Comparison of ENCODE assay signal across 17 cellular contexts in the genomic region with DNA sequence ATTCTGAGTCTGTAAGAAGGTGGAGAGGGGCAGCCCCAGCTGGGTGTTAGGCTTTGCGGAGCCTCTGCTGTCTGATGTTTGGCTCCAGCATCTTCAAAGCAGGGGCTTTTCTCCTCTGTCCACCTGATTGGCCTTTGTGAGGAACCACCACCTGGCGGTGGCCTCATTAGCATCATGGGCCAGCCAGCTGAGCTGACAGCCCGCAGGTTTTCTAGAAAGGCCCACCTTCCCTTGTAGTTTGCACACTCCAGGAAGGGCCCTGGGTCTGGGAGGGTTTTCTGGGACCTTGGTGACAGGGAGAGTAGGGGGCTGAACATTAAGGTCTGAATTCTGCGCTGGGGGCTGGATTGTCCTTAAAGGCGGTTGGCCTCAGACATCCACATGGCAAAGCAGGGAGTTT. TPM values are rescaled to one million over a fixed set of nuclear protein-coding genes. Genes with fewer than 3 reads are reported as not detected.
A peak's percentile ranks its signal among the peaks of the same experiment; 100 is the strongest.
DNase-seq lines count a peak whose midpoint lies in the region; ATAC-seq lines count a peak whose summit lies in the region.
"Had no signal": no experiment of that assay in that cellular context is flagged by ENCODE, and none has a peak within 500 bp of the region (broad histone marks: within the 10 kb centered on the region; RNA-seq: fewer than 3 reads in every experiment).

No MANE protein-coding gene starts in this region.

- H3K27ac Mint-ChIP-seq in T-helper 1 cell treated with Interleukin-12 subunit alpha and Interleukin-12 subunit beta and Interleukin-4 antibody, amounts not matched to agents 30 μg/mL and 1 μg/mL, for 36 hours, result peak overlapping the region; percentile 93
- peak overlapping the region; percentile 96 for H3K27ac Mint-ChIP-seq in activated T-helper 2 cell treated with anti-CD3 and anti-CD28 coated beads, Interferon-gamma antibody, Interleukin-2, Interleukin-4, amounts not matched to agents 10 μg/mL and 5 μg/mL and 100 μg/mL, durations not matched to agents 14 hours and 24 hours and 36 hours
- H3K27ac Mint-ChIP-seq in natural killer cell treated with Interleukin-12 subunit alpha and Interleukin-12 subunit beta and Interleukin-15 and Interleukin-18, amount 100 ng/mL, for 72 hours, result peak overlapping the region; percentile 99

- no peak for ATAC-seq in natural killer cell treated with Interleukin-12 subunit alpha and Interleukin-12 subunit beta and Interleukin-15 and Interleukin-18, amount 100 ng/mL, for 72 hours
- ATAC-seq: pancreas, SK-N-SH treated with all-trans-retinoic acid at 6 μM for 48 hours, WTC11 had no signal

- H3K9me3 Mint-ChIP-seq in T-helper 1 cell treated with Interleukin-12 subunit alpha and Interleukin-12 subunit beta and Interleukin-4 antibody, amounts not matched to agents 30 μg/mL and 1 μg/mL, for 36 hours, result no peaks in the 10 kb centered on the region
- H3K9me3 Mint-ChIP-seq in activated T-helper 2 cell treated with anti-CD3 and anti-CD28 coated beads, Interferon-gamma antibody, Interleukin-2, Interleukin-4, amounts not matched to agents 10 μg/mL and 5 μg/mL and 100 μg/mL, durations not matched to agents 14 hours and 24 hours and 36 hours, result no peaks in the 10 kb centered on the region
- no peaks in the 10 kb centered on the region for H3K9me3 Mint-ChIP-seq in natural killer cell treated with Interleukin-12 subunit alpha and Interleukin-12 subunit beta and Interleukin-15 and Interleukin-18, amount 100 ng/mL, for 72 hours
- H3K9me3 Mint-ChIP-seq: WTC11 had no signal

- intact Hi-C loops in activated T-helper 2 cell treated with anti-CD3 and anti-CD28 coated beads, Interferon-gamma antibody, Interleukin-2, Interleukin-4, amounts not matched to agents 10 μg/mL and 5 μg/mL and 100 μg/mL, durations not matched to agents 14 hours and 24 hours and 36 hours (cut with micrococcal nuclease), result no loop called here

- H3K4me1 Mint-ChIP-seq in T-helper 1 cell treated with Interleukin-12 subunit alpha and Interleukin-12 subunit beta and Interleukin-4 antibody, amounts not matched to agents 30 μg/mL and 1 μg/mL, for 36 hours (ENCODE audit: low read depth), result peaks cover 85% of the 10 kb centered on the region
- peaks cover 83% of the 10 kb centered on the region for H3K4me1 Mint-ChIP-seq in activated T-helper 2 cell treated with anti-CD3 and anti-CD28 coated beads, Interferon-gamma antibody, Interleukin-2, Interleukin-4, amounts not matched to agents 10 μg/mL and 5 μg/mL and 100 μg/mL, durations not matched to agents 14 hours and 24 hours and 36 hours (ENCODE audit: low read depth)
- peaks cover 81 to 93% of the 10 kb centered on the region in 2 donors for H3K4me1 Mint-ChIP-seq in natural killer cell treated with Interleukin-12 subunit alpha and Interleukin-12 subunit beta and Interleukin-15 and Interleukin-18, amount 100 ng/mL, for 72 hours (ENCODE audit: low read depth in 2 of 2)

- no peak for DNase-seq in T-helper 1 cell
- peak; percentile 8 for DNase-seq in COLO668 (lab: John Stamatoyannopoulos, UW; ENCODE audit: unreplicated experiment)
- no peak for DNase-seq in activated T-helper 2 cell treated with anti-CD3 and anti-CD28 coated beads, Interferon-gamma antibody, Interleukin-2, Interleukin-4, amounts not matched to agents 10 μg/mL and 5 μg/mL and 100 μg/mL, durations not matched to agents 14 hours and 24 hours and 36 hours (ENCODE audit: low spot score)
- DNase-seq in natural killer cell treated with Interleukin-12 subunit alpha and Interleukin-12 subunit beta and Interleukin-15 and Interleukin-18, amount 100 ng/mL, for 72 hours (ENCODE audit: low spot score), result no peak
- no peak for DNase-seq in NCI-H187 (lab: John Stamatoyannopoulos, UW)
- no peak for DNase-seq in NCI-H1436 treated with DMSO at 0.1 percent for 48 hours (lab: John Stamatoyannopoulos, UW)
- DNase-seq in NCI-H187 treated with DMSO at 0.1 percent for 48 hours (lab: John Stamatoyannopoulos, UW), result no peak
- DNase-seq: dorsolateral prefrontal cortex; GF-D8; NCI-H1694; NCI-H524; pancreas; PC-9; stimulated activated CD4-positive, alpha-beta T cell treated with anti-CD3 and anti-CD28 coated beads, Interleukin-12 subunit alpha, Interleukin-12 subunit beta, amount 100 ng/mL, for 4 hours had no signal

- H3K36me3 Mint-ChIP-seq in T-helper 1 cell treated with Interleukin-12 subunit alpha and Interleukin-12 subunit beta and Interleukin-4 antibody, amounts not matched to agents 30 μg/mL and 1 μg/mL, for 36 hours (ENCODE audit: low read depth), result peaks cover 3% of the 10 kb centered on the region
- H3K36me3 Mint-ChIP-seq in activated T-helper 2 cell treated with anti-CD3 and anti-CD28 coated beads, Interferon-gamma antibody, Interleukin-2, Interleukin-4, amounts not matched to agents 10 μg/mL and 5 μg/mL and 100 μg/mL, durations not matched to agents 14 hours and 24 hours and 36 hours (ENCODE audit: low read depth), result peaks cover 10% of the 10 kb centered on the region
- H3K36me3 Mint-ChIP-seq in natural killer cell treated with Interleukin-12 subunit alpha and Interleukin-12 subunit beta and Interleukin-15 and Interleukin-18, amount 100 ng/mL, for 72 hours, result peaks cover 18% of the 10 kb centered on the region
- H3K36me3 Mint-ChIP-seq: WTC11 had no signal

- H3K4me3 Mint-ChIP-seq in T-helper 1 cell treated with Interleukin-12 subunit alpha and Interleukin-12 subunit beta and Interleukin-4 antibody, amounts not matched to agents 30 μg/mL and 1 μg/mL, for 36 hours, result peak overlapping the region; percentile 75
- H3K4me3 Mint-ChIP-seq in activated T-helper 2 cell treated with anti-CD3 and anti-CD28 coated beads, Interferon-gamma antibody, Interleukin-2, Interleukin-4, amounts not matched to agents 10 μg/mL and 5 μg/mL and 100 μg/mL, durations not matched to agents 14 hours and 24 hours and 36 hours (ENCODE audit: low read depth), result no peak overlapping the region
- peak overlapping the region; percentile 95 for H3K4me3 Mint-ChIP-seq in natural killer cell treated with Interleukin-12 subunit alpha and Interleukin-12 subunit beta and Interleukin-15 and Interleukin-18, amount 100 ng/mL, for 72 hours
- H3K4me3 Mint-ChIP-seq: WTC11 had no signal

- H3K27me3 Mint-ChIP-seq in T-helper 1 cell treated with Interleukin-12 subunit alpha and Interleukin-12 subunit beta and Interleukin-4 antibody, amounts not matched to agents 30 μg/mL and 1 μg/mL, for 36 hours (ENCODE audit: low read depth), result no peaks in the 10 kb centered on the region
- H3K27me3 Mint-ChIP-seq in activated T-helper 2 cell treated with anti-CD3 and anti-CD28 coated beads, Interferon-gamma antibody, Interleukin-2, Interleukin-4, amounts not matched to agents 10 μg/mL and 5 μg/mL and 100 μg/mL, durations not matched to agents 14 hours and 24 hours and 36 hours (ENCODE audit: low read depth), result no peaks in the 10 kb centered on the region
- H3K27me3 Mint-ChIP-seq in natural killer cell treated with Interleukin-12 subunit alpha and Interleukin-12 subunit beta and Interleukin-15 and Interleukin-18, amount 100 ng/mL, for 72 hours, result no peaks in the 10 kb centered on the region

RNA-seq across cellular contexts. Expression of a gene that starts 11.6 kb away (rescaled TPM):
- 75.0 and 82.4 TPM in 2 replicates for total RNA-seq in activated T-helper 2 cell treated with anti-CD3 and anti-CD28 coated beads, Interferon-gamma antibody, Interleukin-2, Interleukin-4, amounts not matched to agents 10 μg/mL and 5 μg/mL and 100 μg/mL, durations not matched to agents 14 hours and 24 hours and 36 hours
- 100 to 1,000 TPM; 290 to 377 TPM for total RNA-seq in natural killer cell treated with Interleukin-12 subunit alpha and Interleukin-12 subunit beta and Interleukin-15 and Interleukin-18, amount 100 ng/mL, for 72 hours
